In genomic region chr5:14871573-14872069, GRCh38 we compare ENCODE assay signal across 8 cellular contexts. TPM values are rescaled to one million over a fixed set of nuclear protein-coding genes. Genes with fewer than 3 reads are reported as not detected.
DNase-seq lines count a peak whose midpoint lies in the region; ATAC-seq and TF ChIP-seq lines count a peak whose summit lies in the region.

Gene ANKH, minus strand, starts transcription at chr5:14871778. Its CDS starts 331 bp downstream, at chr5:14871447.

- ATAC-seq in HG02938 (IDR thresholded peaks at IDR 0.05; ENCODE audit: unreplicated experiment) = peak; percentile 78

- peak within 1 kb of the TSS; percentile 87 for H3K4me3 ChIP-seq in smooth muscle cell

- H3K4me1 ChIP-seq in smooth muscle cell (ENCODE audit: low read depth) = peaks cover 14% of the 10 kb centered on the region

- no peaks in the 10 kb centered on the region for H3F3A ChIP-seq in smooth muscle cell (ENCODE audit: low read depth)

- TF ChIP-seq CTCF in smooth muscle cell (IDR thresholded peaks at IDR 0.05; ENCODE audit: borderline replicate concordance, insufficient read depth, poor library complexity, severe bottlenecking) = peak; percentile 4

- in situ Hi-C loops in T47D (cut with HindIII; ENCODE audit: low pct_unique_long_range_greater_than_20kb, low sequenced_read_pairs) = no loop called here

- H3K27ac ChIP-seq in smooth muscle cell (ENCODE audit: low read depth) = peak within 1 kb of the TSS; percentile 56

- 3% methylated on average over 8 of the region's 78 CpGs for WGBS in smooth muscle cell (ENCODE audit: low lambda C conversion rate)

- H2AFZ ChIP-seq in smooth muscle cell (ENCODE audit: low read depth) = peak within 1 kb of the TSS; percentile 53

- peak within 1 kb of the TSS; percentile 74 for H3K9ac ChIP-seq in smooth muscle cell (ENCODE audit: low read depth)

- H3K79me2 ChIP-seq in smooth muscle cell (ENCODE audit: low read depth) = peaks cover 22% of the 10 kb centered on the region

- H3K27me3 ChIP-seq in smooth muscle cell (ENCODE audit: low read depth) = no peaks in the 10 kb centered on the region

- peak within 1 kb of the TSS; percentile 94 for H3K4me2 ChIP-seq in smooth muscle cell

- H3K9me3 ChIP-seq in smooth muscle cell (replicated peaks; ENCODE audit: low read depth) = no peaks in the 10 kb centered on the region

- no peaks in the 10 kb centered on the region for H3K36me3 ChIP-seq in smooth muscle cell (ENCODE audit: low read depth)

- DNase-seq in NK-92 treated with Interleukin-12 subunit alpha and Interleukin-12 subunit beta, amount 100 ng/mL, for 24 hours (lab: John Stamatoyannopoulos, UW) = peak; percentile 31
- DNase-seq in NK-92 (lab: John Stamatoyannopoulos, UW; ENCODE audit: unreplicated experiment) = no peak
- peak; percentile 75 to 91 for DNase-seq in NCI-H1930 (lab: John Stamatoyannopoulos, UW)
- DNase-seq in UCSD-AML1 (lab: John Stamatoyannopoulos, UW; ENCODE audit: unreplicated experiment) = peak; percentile 73
- DNase-seq in T47D (ENCODE audit: low read depth in 1 of 2, low spot score in 1 of 2) = peak; percentile 39 to 49
- DNase-seq in iPS-NIHi11 (ENCODE audit: low spot score) = peak; percentile 92
- peak; percentile 51 for DNase-seq in smooth muscle cell (lab: John Stamatoyannopoulos, UW; ENCODE audit: unreplicated experiment)

- peaks cover 23% of the 10 kb centered on the region for H4K20me1 ChIP-seq in smooth muscle cell (ENCODE audit: low read depth)

RNA-seq across cellular contexts. Expression of gene ANKH, which starts in this region (rescaled TPM):
- total RNA-seq in smooth muscle cell = 37.3 and 48.0 TPM in 2 replicates
- 25.4 and 56.6 TPM in 2 replicates for polyA plus RNA-seq in smooth muscle cell
